Comparison of ENCODE assay signal across 31 cellular contexts in the genomic region with DNA sequence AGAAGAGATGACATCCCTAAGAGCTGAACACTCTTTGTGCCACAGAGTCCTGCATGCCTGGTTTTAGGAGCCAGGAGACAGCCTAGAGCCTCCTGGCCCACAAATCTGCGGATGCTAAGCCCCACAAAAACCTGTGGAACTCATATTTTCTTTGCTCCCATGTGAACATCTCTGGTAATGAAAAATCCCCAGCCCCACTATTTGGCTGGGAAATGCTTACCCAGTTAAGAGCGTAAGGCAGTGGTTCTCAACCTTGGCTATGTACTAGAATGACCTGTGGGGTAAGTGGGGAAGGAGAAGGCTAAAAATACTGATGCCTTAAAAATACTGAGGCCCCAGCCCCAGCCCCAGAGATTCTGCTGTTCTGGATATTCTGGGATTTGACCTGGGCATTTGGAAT.
DNase-seq lines count a peak whose midpoint lies in the region; TF ChIP-seq lines count a peak whose summit lies in the region.
"Had no signal": no experiment of that assay in that cellular context is flagged by ENCODE, and none has a peak within 500 bp of the region (broad histone marks: within the 10 kb centered on the region; RNA-seq: fewer than 3 reads in every experiment).

No MANE protein-coding gene starts in this region.

- no peaks in the 10 kb centered on the region for H3K9me3 Mint-ChIP-seq in activated CD4-positive, alpha-beta T cell treated with anti-CD3 and anti-CD28 coated beads, Interleukin-2, amount 10 ng/mL, durations not matched to agents 24 days and 14 days
- H3K9me3 Mint-ChIP-seq: CD4-positive, alpha-beta T cell; CD8-positive, alpha-beta T cell had no signal

- WGBS in esophagus muscularis mucosa, result 81% methylated on average over 2 of the region's 2 CpGs

- no peaks in the 10 kb centered on the region for H3K9me3 ChIP-seq in esophagus muscularis mucosa
- H3K9me3 ChIP-seq: A549, BE2C, Caco-2 had no signal

- H3K27ac Mint-ChIP-seq in activated CD4-positive, alpha-beta T cell treated with anti-CD3 and anti-CD28 coated beads, Interleukin-2, amount 10 ng/mL, durations not matched to agents 24 days and 14 days, result no peak overlapping the region
- H3K27ac Mint-ChIP-seq: B cell; CD14-positive monocyte; CD4-positive, alpha-beta memory T cell; CD4-positive, alpha-beta T cell; CD4-positive, CD25-positive, alpha-beta regulatory T cell; CD8-positive, alpha-beta T cell had no signal

- peak; percentile 2 for DNase-seq in activated CD4-positive, alpha-beta T cell treated with anti-CD3 and anti-CD28 coated beads, Interleukin-2, amount 10 ng/mL, durations not matched to agents 24 days and 14 days
- DNase-seq in activated CD4-positive, alpha-beta T cell treated with anti-CD3 and anti-CD28 coated beads, Interleukin-2, amount 50 U/mL, for 48 hours, result no peak
- DNase-seq in esophagus muscularis mucosa (ENCODE audit: extremely low spot score) (peak; percentile 90), GM20000 (ENCODE audit: low spot score) (no peak)
- DNase-seq: 8988T; ACHN; AML-193; BE2C; C1 segment of cervical spinal cord; Caco-2; Calu3; CD4-positive, alpha-beta memory T cell; CD4-positive, alpha-beta T cell; CD4-positive, CD25-positive, alpha-beta regulatory T cell; CD8-positive, alpha-beta memory T cell; CD8-positive, alpha-beta T cell; COR-L47; DMS 273 treated with DMSO at 0.1 percent for 48 hours; DMS153; DMS53; DMS79; DMS79 treated with DMSO at 0.1 percent for 48 hours; DND-41; EL had no signal

- H3K27me3 Mint-ChIP-seq in activated CD4-positive, alpha-beta T cell treated with anti-CD3 and anti-CD28 coated beads, Interleukin-2, amount 10 ng/mL, durations not matched to agents 24 days and 14 days, result no peaks in the 10 kb centered on the region
- H3K27me3 Mint-ChIP-seq: CD8-positive, alpha-beta memory T cell had no signal

- no peaks in the 10 kb centered on the region for H3K36me3 ChIP-seq in esophagus muscularis mucosa
- H3K36me3 ChIP-seq: BE2C; BLaER1; BLaER1 treated with 17β-estradiol and CSF1 and Interleukin-3, amounts not matched to agents 10 nM and 100 nM had no signal

- intact Hi-C loops in activated CD4-positive, alpha-beta T cell treated with anti-CD3 and anti-CD28 coated beads, Interleukin-2, amount 10 ng/mL, durations not matched to agents 24 days and 14 days (cut with micrococcal nuclease), result no loop called here
- intact Hi-C loops in esophagus muscularis mucosa (cut with DNase I), result no loop called here

- no peak for TF ChIP-seq CTCF in esophagus muscularis mucosa (IDR thresholded peaks at IDR 0.05)
- no peak for TF ChIP-seq CTCF in GM20000 (IDR thresholded peaks at IDR 0.05; ENCODE audit: extremely low read depth, missing control alignments)

- H3K27ac ChIP-seq in esophagus muscularis mucosa (replicated peaks in 1 of 4), result no peak overlapping the region
- H3K27ac ChIP-seq: 22Rv1; A549; BLaER1; BLaER1 treated with 17β-estradiol and CSF1 and Interleukin-3, amounts not matched to agents 10 nM and 100 nM; C4-2B had no signal

- no peaks in the 10 kb centered on the region for H3K27me3 ChIP-seq in esophagus muscularis mucosa
- H3K27me3 ChIP-seq: BE2C; BLaER1; BLaER1 treated with 17β-estradiol and CSF1 and Interleukin-3, amounts not matched to agents 10 nM and 100 nM had no signal

- no peak overlapping the region for H3K4me3 ChIP-seq in esophagus muscularis mucosa
- H3K4me3 ChIP-seq: A549; BLaER1; BLaER1 treated with 17β-estradiol and CSF1 and Interleukin-3, amounts not matched to agents 10 nM and 100 nM had no signal

- H3K4me1 Mint-ChIP-seq in activated CD4-positive, alpha-beta T cell treated with anti-CD3 and anti-CD28 coated beads, Interleukin-2, amount 10 ng/mL, durations not matched to agents 24 days and 14 days, result no peaks in the 10 kb centered on the region
- H3K4me1 Mint-ChIP-seq: B cell; CD14-positive monocyte; CD4-positive, alpha-beta memory T cell; CD4-positive, CD25-positive, alpha-beta regulatory T cell; CD8-positive, alpha-beta memory T cell had no signal

- no peak for TF ChIP-seq EP300 in esophagus muscularis mucosa (IDR thresholded peaks at IDR 0.05)

- no peak overlapping the region for H3K4me3 Mint-ChIP-seq in activated CD4-positive, alpha-beta T cell treated with anti-CD3 and anti-CD28 coated beads, Interleukin-2, amount 10 ng/mL, durations not matched to agents 24 days and 14 days
- H3K4me3 Mint-ChIP-seq: B cell; CD14-positive monocyte; CD4-positive, alpha-beta memory T cell; CD4-positive, alpha-beta T cell; CD4-positive, CD25-positive, alpha-beta regulatory T cell; CD8-positive, alpha-beta memory T cell; CD8-positive, alpha-beta T cell had no signal

- no peak for TF ChIP-seq POLR2A in esophagus muscularis mucosa (IDR thresholded peaks at IDR 0.05; ENCODE audit: low read depth)

- no peaks in the 10 kb centered on the region for H3K36me3 Mint-ChIP-seq in activated CD4-positive, alpha-beta T cell treated with anti-CD3 and anti-CD28 coated beads, Interleukin-2, amount 10 ng/mL, durations not matched to agents 24 days and 14 days (ENCODE audit: low read depth)
- H3K36me3 Mint-ChIP-seq: CD14-positive monocyte; CD4-positive, alpha-beta memory T cell; CD4-positive, CD25-positive, alpha-beta regulatory T cell; CD8-positive, alpha-beta memory T cell; CD8-positive, alpha-beta T cell had no signal

- no peaks in the 10 kb centered on the region for H3K4me1 ChIP-seq in esophagus muscularis mucosa
- H3K4me1 ChIP-seq: A549; BE2C; BLaER1; BLaER1 treated with 17β-estradiol and CSF1 and Interleukin-3, amounts not matched to agents 10 nM and 100 nM had no signal

Comparison
In these comparisons a context has a peak if more than half of its experiments do, and no peak if none do; other contexts are left out.
1. DNase-seq: peak in activated CD4-positive, alpha-beta T cell treated with anti-CD3 and anti-CD28 coated beads, Interleukin-2, amount 10 ng/mL, durations not matched to agents 24 days and 14 days (single experiment) and esophagus muscularis mucosa (single experiment); none in activated CD4-positive, alpha-beta T cell treated with anti-CD3 and anti-CD28 coated beads, Interleukin-2, amount 50 U/mL, for 48 hours (0 of 2) and GM20000 (single experiment).